19 cellular contexts compared by ENCODE assay signal in genomic region chr11:61534901-61535839, GRCh38. TPM values are rescaled to one million over a fixed set of nuclear protein-coding genes. Genes with fewer than 3 reads are reported as not detected.
"Had no signal": no experiment of that assay in that cellular context is flagged by ENCODE, and none has a peak within 500 bp of the region (broad histone marks: within the 10 kb centered on the region; RNA-seq: fewer than 3 reads in every experiment).

No MANE protein-coding gene starts in this region.

- DNase-seq: activated CD4-positive, alpha-beta T cell treated with anti-CD3 and anti-CD28 coated beads for 48 hours; activated naive CD4-positive, alpha-beta T cell treated with anti-CD3 and anti-CD28 coated beads for 36 hours; activated T-cell treated with anti-CD3 and anti-CD28 coated beads for 4 hours; effector CD4-positive, alpha-beta T cell; kidney glomerular epithelial cell; midbrain; naive thymus-derived CD8-positive, alpha-beta T cell; stimulated activated CD4-positive, alpha-beta T cell treated with anti-CD3 and anti-CD28 coated beads, Interleukin-4, amount 100 ng/mL, for 1 hour; stimulated activated CD8-positive, alpha-beta memory T cell treated with anti-CD3 and anti-CD28 coated beads, Interleukin-4, amount 100 ng/mL, for 48 hours; stimulated activated naive CD8-positive, alpha-beta T cell treated with anti-CD3 and anti-CD28 coated beads, Interleukin-15, Interleukin-2, amounts not matched to agents 100 U/mL and 50 U/mL, for 24 hours; T-helper 1 cell; WERI-Rb-1 had no signal

- H3K36me3 ChIP-seq: cardiac muscle cell, colonic mucosa, suprapubic skin had no signal

- H3K9me3 Mint-ChIP-seq: activated naive CD4-positive, alpha-beta T cell treated with anti-CD3 and anti-CD28 coated beads for 36 hours; activated T-helper 17 cell treated with anti-CD3 and anti-CD28 coated beads, Interleukin-2, amount 50 U/mL, for 72 hours; naive thymus-derived CD8-positive, alpha-beta T cell had no signal

- H3K36me3 Mint-ChIP-seq: naive thymus-derived CD8-positive, alpha-beta T cell had no signal

- H3K4me1 ChIP-seq: suprapubic skin had no signal

- H3K4me3 Mint-ChIP-seq: activated naive CD4-positive, alpha-beta T cell treated with anti-CD3 and anti-CD28 coated beads for 36 hours; activated T-helper 17 cell treated with anti-CD3 and anti-CD28 coated beads, Interleukin-2, amount 50 U/mL, for 72 hours; naive thymus-derived CD8-positive, alpha-beta T cell had no signal

- H3K27ac Mint-ChIP-seq: activated naive CD4-positive, alpha-beta T cell treated with anti-CD3 and anti-CD28 coated beads for 36 hours; activated T-helper 17 cell treated with anti-CD3 and anti-CD28 coated beads, Interleukin-2, amount 50 U/mL, for 72 hours had no signal

- H3K4me3 ChIP-seq: cardiac muscle cell, colonic mucosa, lung, suprapubic skin had no signal

- H3K9me3 ChIP-seq: colonic mucosa, suprapubic skin had no signal

- H3K27me3 ChIP-seq: cardiac muscle cell, colonic mucosa had no signal

- H3K27ac ChIP-seq: cardiac muscle cell, colonic mucosa, suprapubic skin, WERI-Rb-1 had no signal

- ATAC-seq: activated T-helper 17 cell treated with anti-CD3 and anti-CD28 coated beads, Interleukin-2, amount 50 U/mL, for 72 hours; naive thymus-derived CD8-positive, alpha-beta T cell; stimulated activated naive CD8-positive, alpha-beta T cell treated with anti-CD3 and anti-CD28 coated beads, Interleukin-15, Interleukin-2, amounts not matched to agents 100 U/mL and 50 U/mL, for 24 hours had no signal

RNA-seq across cellular contexts. Expression of gene LRRC10B, which starts 26.6 kb away (rescaled TPM):
- total RNA-seq: activated CD8-positive, alpha-beta memory T cell treated with anti-CD3 and anti-CD28 coated beads for 36 hours; activated naive CD4-positive, alpha-beta T cell treated with anti-CD3 and anti-CD28 coated beads for 36 hours; activated T-helper 17 cell treated with anti-CD3 and anti-CD28 coated beads, Interleukin-2, amount 50 U/mL, for 72 hours; naive thymus-derived CD8-positive, alpha-beta T cell; urinary bladder had no signal

RNA-seq across cellular contexts. Expression of gene SYT7, which starts 45.7 kb away (rescaled TPM):
- total RNA-seq: activated naive CD4-positive, alpha-beta T cell treated with anti-CD3 and anti-CD28 coated beads for 36 hours; naive thymus-derived CD8-positive, alpha-beta T cell had no signal
